20 cellular contexts compared by ENCODE assay signal in genomic region chr7:49797987-49798660, GRCh38. TPM values are rescaled to one million over a fixed set of nuclear protein-coding genes. Genes with fewer than 3 reads are reported as not detected.
DNase-seq lines count a peak whose midpoint lies in the region; ATAC-seq lines count a peak whose summit lies in the region.
"Had no signal": no experiment of that assay in that cellular context is flagged by ENCODE, and none has a peak within 500 bp of the region (broad histone marks: within the 10 kb centered on the region; RNA-seq: fewer than 3 reads in every experiment).

No MANE protein-coding gene starts in this region.

- no peaks in the 10 kb centered on the region for H3K36me3 Mint-ChIP-seq in stimulated activated memory B cell treated with anti-CD40 and anti-IgM and Interleukin-4, amounts not matched to agents 10 μg/mL and 1 μg/mL and 100 μg/mL, for 72 hours
- H3K36me3 Mint-ChIP-seq: CD14-positive monocyte; CD4-positive, alpha-beta memory T cell had no signal

- ATAC-seq in Right ventricle myocardium superior (ENCODE audit: poor library complexity) = peak; percentile 25
- ATAC-seq in Right ventricle myocardium inferior = no peak
- ATAC-seq in stimulated activated memory B cell treated with anti-CD40 and anti-IgM and Interleukin-4, amounts not matched to agents 10 μg/mL and 1 μg/mL and 100 μg/mL, for 72 hours = peak; percentile 32
- ATAC-seq in GM21423 (IDR thresholded peaks at IDR 0.05; ENCODE audit: unreplicated experiment) = no peak
- ATAC-seq: HCT116 had no signal

- intact Hi-C loops in Right ventricle myocardium superior (cut with DNase I) (no loop called here), Right ventricle myocardium inferior (cut with DNase I) (no loop called here)

- peaks cover 1% of the 10 kb centered on the region for H3K27me3 Mint-ChIP-seq in stimulated activated memory B cell treated with anti-CD40 and anti-IgM and Interleukin-4, amounts not matched to agents 10 μg/mL and 1 μg/mL and 100 μg/mL, for 72 hours

- in situ Hi-C loops in G401 (cut with HindIII; ENCODE audit: low sequenced_read_pairs) = no loop called here

- no peaks in the 10 kb centered on the region for H3K4me1 Mint-ChIP-seq in stimulated activated memory B cell treated with anti-CD40 and anti-IgM and Interleukin-4, amounts not matched to agents 10 μg/mL and 1 μg/mL and 100 μg/mL, for 72 hours
- H3K4me1 Mint-ChIP-seq: CD14-positive monocyte had no signal

- no peak overlapping the region for H3K4me3 Mint-ChIP-seq in stimulated activated memory B cell treated with anti-CD40 and anti-IgM and Interleukin-4, amounts not matched to agents 10 μg/mL and 1 μg/mL and 100 μg/mL, for 72 hours
- H3K4me3 Mint-ChIP-seq: CD14-positive monocyte; CD4-positive, alpha-beta memory T cell; HFFc6 had no signal

- H3K27ac Mint-ChIP-seq in stimulated activated memory B cell treated with anti-CD40 and anti-IgM and Interleukin-4, amounts not matched to agents 10 μg/mL and 1 μg/mL and 100 μg/mL, for 72 hours = no peak overlapping the region
- H3K27ac Mint-ChIP-seq: CD4-positive, alpha-beta memory T cell; HFFc6 had no signal

- DNase-seq in Right ventricle myocardium superior (no peak), Right ventricle myocardium inferior (ENCODE audit: missing footprints) (no peak), G401 (ENCODE audit: low spot score) (peak; percentile 91), cerebellar cortex (ENCODE audit: low spot score) (peak; percentile 89), SW 1271 (lab: John Stamatoyannopoulos, UW) (no peak)
- DNase-seq: 8988T; CD4-positive, alpha-beta memory T cell; DMS153; DMS79; GF-D8; GOT3; H7; HFFc6 had no signal

- H3K9me3 Mint-ChIP-seq in stimulated activated memory B cell treated with anti-CD40 and anti-IgM and Interleukin-4, amounts not matched to agents 10 μg/mL and 1 μg/mL and 100 μg/mL, for 72 hours = peaks cover 2% of the 10 kb centered on the region
- H3K9me3 Mint-ChIP-seq: CD4-positive, alpha-beta memory T cell had no signal

RNA-seq across cellular contexts. Expression of gene VWC2, which starts 24.7 kb away (rescaled TPM):
- total RNA-seq in Right ventricle myocardium superior (7.7 TPM), Right ventricle myocardium inferior (8.0 TPM)
- not detected in 2 replicates for total RNA-seq in G401 (2014; rRNA removed; shearing (Covaris generic))
- total RNA-seq: A673; CD4-positive, alpha-beta memory T cell; Daoy; HFFc6; HT1080 had no signal

Comparison
In these comparisons a context has a peak if more than half of its experiments do, and no peak if none do; other contexts are left out.
1. ATAC-seq: peak in Right ventricle myocardium superior (single experiment) and stimulated activated memory B cell treated with anti-CD40 and anti-IgM and Interleukin-4, amounts not matched to agents 10 μg/mL and 1 μg/mL and 100 μg/mL, for 72 hours (single experiment); none in Right ventricle myocardium inferior (single experiment) and GM21423 (single experiment).
2. DNase-seq: peak in G401 (single experiment) and cerebellar cortex (single experiment); none in Right ventricle myocardium superior (single experiment), Right ventricle myocardium inferior (single experiment) and SW 1271 (0 of 2).